In genomic region chr2:43192939-43193651, GRCh38 we compare ENCODE assay signal across 13 cellular contexts. TPM values are rescaled to one million over a fixed set of nuclear protein-coding genes. Genes with fewer than 3 reads are reported as not detected.
A peak's percentile ranks its signal among the peaks of the same experiment; 100 is the strongest.
DNase-seq lines count a peak whose midpoint lies in the region; ATAC-seq and TF ChIP-seq lines count a peak whose summit lies in the region.
"Had no signal": no experiment of that assay in that cellular context is flagged by ENCODE, and none has a peak within 500 bp of the region (broad histone marks: within the 10 kb centered on the region; RNA-seq: fewer than 3 reads in every experiment).

No MANE protein-coding gene starts in this region.

- POLR2A ChIA-PET in SK-N-SH (lab: Yijun Ruan, JAX) = interaction anchor here (1.1 kb wide), 1 partner anchor 29 kb away, joined by 4 read pairs; no protein-coding TSS in a partner anchor

- H3K27me3 Mint-ChIP-seq in progenitor cell of endocrine pancreas (no peaks in the 10 kb centered on the region), neural progenitor cell (ENCODE audit: insufficient read depth, low read depth) (peaks cover 16% of the 10 kb centered on the region)

- CTCF ChIA-PET in SK-N-SH (lab: Yijun Ruan, JAX) = interaction anchor here (0.7 to 2.5 kb wide), 6 partner anchors 13 to 292 kb away, joined by 3 to 7 read pairs (median 3); no protein-coding TSS in a partner anchor

- H3K36me3 ChIP-seq in SK-N-SH (replicated peaks in 1 of 2; ENCODE audit: control insufficient read depth in 1 of 2, insufficient read depth in 2 of 2, low read length in 1 of 2) = no peaks in the 10 kb centered on the region
- H3K36me3 ChIP-seq in neural progenitor cell = no peaks in the 10 kb centered on the region

- no peak for TF ChIP-seq EP300 in SK-N-SH (IDR thresholded peaks at IDR 0.05; ENCODE audit: borderline replicate concordance in 1 of 2, low read depth in 1 of 2, low read length in 1 of 2)

- H3K4me3 ChIP-seq in SK-N-SH (ENCODE audit: low read depth in 2 of 2, low read length in 1 of 2) (no peak overlapping the region), neural progenitor cell (no peak overlapping the region)

- H3K4me1 Mint-ChIP-seq in progenitor cell of endocrine pancreas (ENCODE audit: low read depth) (peaks cover 41% of the 10 kb centered on the region), neural progenitor cell (peaks cover 37% of the 10 kb centered on the region)

- no peaks in the 10 kb centered on the region for H3K27me3 ChIP-seq in SK-N-SH (ENCODE audit: insufficient read depth)
- no peaks in the 10 kb centered on the region for H3K27me3 ChIP-seq in neural progenitor cell

- H4K20me1 ChIP-seq in SK-N-SH (ENCODE audit: insufficient read depth) (no peaks in the 10 kb centered on the region), neural progenitor cell (ENCODE audit: low read depth) (no peaks in the 10 kb centered on the region)

- H3K9me3 ChIP-seq in SK-N-SH (no peaks in the 10 kb centered on the region), neural progenitor cell (ENCODE audit: low read depth) (no peaks in the 10 kb centered on the region)

- H3K9ac ChIP-seq in SK-N-SH (no peak overlapping the region), neural progenitor cell (no peak overlapping the region)

- no peaks in the 10 kb centered on the region for H3F3A ChIP-seq in SK-N-SH (replicated peaks; ENCODE audit: insufficient read depth)
- no peaks in the 10 kb centered on the region for H3F3A ChIP-seq in neural progenitor cell (ENCODE audit: low read depth)

- ATAC-seq in SK-N-SH treated with all-trans-retinoic acid at 6 μM for 48 hours (no peak), left colon (peak; percentile 20), GM19395 (IDR thresholded peaks at IDR 0.05; ENCODE audit: unreplicated experiment) (no peak)

- H3K36me3 Mint-ChIP-seq in progenitor cell of endocrine pancreas (ENCODE audit: insufficient read depth) (no peaks in the 10 kb centered on the region), neural progenitor cell (no peaks in the 10 kb centered on the region)

- H3K9me3 Mint-ChIP-seq in progenitor cell of endocrine pancreas (ENCODE audit: low read depth) (no peaks in the 10 kb centered on the region), neural progenitor cell (no peaks in the 10 kb centered on the region)

- intact Hi-C loops in left colon (cut with DNase I, micrococcal nuclease) = no loop called here

- no peak overlapping the region for H3K27ac ChIP-seq in SK-N-SH (ENCODE audit: low read depth in 2 of 2, low read length in 1 of 2)
- peak overlapping the region; percentile 71 for H3K27ac ChIP-seq in VCaP
- no peak overlapping the region for H3K27ac ChIP-seq in neural progenitor cell

- H2AFZ ChIP-seq in SK-N-SH (ENCODE audit: low read depth) (no peak overlapping the region), neural progenitor cell (replicated peaks) (no peak overlapping the region)

- WGBS in SK-N-SH (ENCODE audit: low lambda C conversion rate) = 84% methylated on average over 10 of the region's 10 CpGs

- no peaks in the 10 kb centered on the region for H3K9me2 ChIP-seq in SK-N-SH

- H3K4me3 Mint-ChIP-seq in progenitor cell of endocrine pancreas (ENCODE audit: low read depth) (peak overlapping the region; percentile 12), neural progenitor cell (no peak overlapping the region)

- no peaks in the 10 kb centered on the region for H3K79me2 ChIP-seq in SK-N-SH (ENCODE audit: insufficient read depth)
- H3K79me2 ChIP-seq in neural progenitor cell (ENCODE audit: low read depth) = no peaks in the 10 kb centered on the region

- H3K4me1 ChIP-seq in SK-N-SH (ENCODE audit: control insufficient read depth in 1 of 2, insufficient read depth in 2 of 2, low read depth in 1 of 2, low read length in 1 of 2) = peaks cover 0 to 14% of the 10 kb centered on the region in 2 experiments; a peak in 1 of 4 replicates
- no peaks in the 10 kb centered on the region for H3K4me1 ChIP-seq in neural progenitor cell

- H3K27ac Mint-ChIP-seq in progenitor cell of endocrine pancreas = peak overlapping the region; percentile 93
- H3K27ac Mint-ChIP-seq in neural progenitor cell = no peak overlapping the region

- no peak for TF ChIP-seq RAD21 in SK-N-SH (IDR thresholded peaks at IDR 0.05; ENCODE audit: low read length)

- TF ChIP-seq CTCF in SK-N-SH (IDR thresholded peaks at IDR 0.05) (no peak), VCaP (conservative IDR thresholded peaks at IDR 0.05) (no peak), progenitor cell of endocrine pancreas (IDR thresholded peaks at IDR 0.05; ENCODE audit: unreplicated experiment) (no peak), neural progenitor cell (IDR thresholded peaks at IDR 0.05) (no peak)

- H3K4me2 ChIP-seq in SK-N-SH = no peak overlapping the region
- H3K4me2 ChIP-seq in neural progenitor cell = no peak overlapping the region

- DNase-seq in SK-N-SH = no peak
- peak in 1 of 2 donors; percentile 50 for DNase-seq in left colon
- no peak for DNase-seq in progenitor cell of endocrine pancreas (ENCODE audit: low spot score, unreplicated experiment)
- no peak for DNase-seq in neural progenitor cell (ENCODE audit: low spot score)
- no peak for DNase-seq in ureter (ENCODE audit: low spot score)
- DNase-seq: activated effector memory CD4-positive, alpha-beta T cell treated with Interleukin-2 at 50 U/mL for 16 hours; DMS79; NCI-H2171 treated with DMSO at 0.1 percent for 48 hours; nucleus accumbens; stimulated activated CD4-positive, alpha-beta T cell treated with anti-CD3 and anti-CD28 coated beads, Interleukin-1b, Interleukin-23, amount 100 ng/mL, for 48 hours had no signal

TF ChIP-seq in SK-N-SH treated with all-trans-retinoic acid at 6 μM for 48 hours, 23 proteins besides CTCF, POLR2A, EP300 and RAD21:
- TF ChIP-seq ZFP3 (CRISPR knock-in tag; IDR thresholded peaks at IDR 0.05) (peak; percentile 34; the same call in 1 of the 2 replicates), ESRRG (CRISPR knock-in tag; IDR thresholded peaks at IDR 0.05) (no peak)

TF ChIP-seq in SK-N-SH, 30 proteins besides CTCF, POLR2A, EP300 and RAD21:
- TF ChIP-seq TCF12 (IDR thresholded peaks at IDR 0.05) = no peak
- TF ChIP-seq RFX5 (IDR thresholded peaks at IDR 0.05; ENCODE audit: low read length) = no peak

RNA-seq across cellular contexts. Expression of gene ZFP36L2, which starts 33.3 kb away (rescaled TPM):
- polyA plus RNA-seq in SK-N-SH (2012; rRNA removed) = 12.5 and 18.4 TPM in 2 replicates
- 22.0 and 22.2 TPM in 2 replicates for polyA plus RNA-seq in SK-N-SH (2012; cell fraction: cytosol; rRNA removed)
- 24.1 and 24.2 TPM in 2 replicates for polyA plus RNA-seq in SK-N-SH (2012; cell fraction: nucleus; rRNA removed)
- total RNA-seq in left colon = 100 to 1,000 TPM; 199 to 250 TPM
- total RNA-seq in progenitor cell of endocrine pancreas = 213 and 222 TPM in 2 replicates
- total RNA-seq in neural progenitor cell (ENCODE audit: low replicate concordance) = 13.8 and 15.1 TPM in 2 replicates
- 149 TPM for total RNA-seq in ureter
